Comparison of ENCODE assay signal across 26 cellular contexts in genomic region chr5:49953-50544, GRCh38. TPM values are rescaled to one million over a fixed set of nuclear protein-coding genes. Genes with fewer than 3 reads are reported as not detected.
DNase-seq lines count a peak whose midpoint lies in the region; ATAC-seq, FAIRE-seq and TF ChIP-seq lines count a peak whose summit lies in the region.
"Had no signal": no experiment of that assay in that cellular context is flagged by ENCODE, and none has a peak within 500 bp of the region (broad histone marks: within the 10 kb centered on the region; RNA-seq: fewer than 3 reads in every experiment).

No MANE protein-coding gene starts in this region.

- H3K79me2 ChIP-seq in GM23338 (replicated peaks; ENCODE audit: insufficient read depth) (no peaks in the 10 kb centered on the region), K562 (ENCODE audit: control insufficient read depth, insufficient read depth, low read length) (no peaks in the 10 kb centered on the region)

- H3K4me3 ChIP-seq in GM23338: peak overlapping the region; percentile 66; the same call in 1 of the 2 replicates
- H3K4me3 ChIP-seq in K562: no peak overlapping the region
- H3K4me3 ChIP-seq: A549; BLaER1 treated with 17β-estradiol and CSF1 and Interleukin-3, amounts not matched to agents 10 nM and 100 nM; GM23248; HAP-1 had no signal

- H3K9ac ChIP-seq in ES-I3 (ENCODE audit: low read depth, low read length): peak overlapping the region; percentile 72; the same call in 1 of the 2 replicates
- H3K9ac ChIP-seq in K562 (ENCODE audit: insufficient read depth in 1 of 2, low read depth in 2 of 2, low read length in 2 of 2): no peak overlapping the region
- H3K9ac ChIP-seq: BLaER1 treated with 17β-estradiol and CSF1 and Interleukin-3, amounts not matched to agents 10 nM and 100 nM; GM23248 had no signal

- H3K4me1 ChIP-seq in ES-I3 (ENCODE audit: insufficient read depth, low read length): no peaks in the 10 kb centered on the region; the same call in 1 of the 2 replicates
- peaks cover 19% of the 10 kb centered on the region; the same call in 1 of the 2 replicates for H3K4me1 ChIP-seq in GM23338 (ENCODE audit: insufficient read depth)
- H3K4me1 ChIP-seq in K562 (replicated peaks in 1 of 2; ENCODE audit: control insufficient read depth in 2 of 2, insufficient read depth in 2 of 2, low read length in 2 of 2): peaks cover 0 to 23% of the 10 kb centered on the region in 2 experiments; a peak in 2 of 5 replicates
- H3K4me1 ChIP-seq: BE2C had no signal

- POLR2A ChIA-PET in K562 (lab: Yijun Ruan, JAX): no interaction called here

- H3K9me1 ChIP-seq in K562 (ENCODE audit: control insufficient read depth, insufficient read depth, low read length): no peaks in the 10 kb centered on the region

- BruUV-seq in K562 (replicated peaks; lab: Mats Ljungman, UMichigan): no TSS peak

- H3K4me3 Mint-ChIP-seq in GM23338 (no peak overlapping the region), nephron progenitor cell (no peak overlapping the region), osteocyte (ENCODE audit: unreplicated experiment) (no peak overlapping the region)
- H3K4me3 Mint-ChIP-seq: CD14-positive monocyte; CD4-positive, alpha-beta T cell; CD8-positive, alpha-beta memory T cell had no signal

- H3K9me2 ChIP-seq in GM23338 (ENCODE audit: insufficient read depth): no peaks in the 10 kb centered on the region

- CTCF ChIA-PET in K562 (lab: Yijun Ruan, JAX; ENCODE audit: low intra/inter-chr PET ratio): no interaction called here

- H3K27ac ChIP-seq in GM23338 (ENCODE audit: low read depth) (no peak overlapping the region), K562 (ENCODE audit: extremely low read depth, low read depth, low read length) (no peak overlapping the region)
- H3K27ac ChIP-seq: A549; BLaER1 treated with 17β-estradiol and CSF1 and Interleukin-3, amounts not matched to agents 10 nM and 100 nM; GM23248 had no signal

- H3K27me3 ChIP-seq in GM23338 (ENCODE audit: insufficient read depth): peaks cover 89% of the 10 kb centered on the region
- peaks cover 11 to 22% of the 10 kb centered on the region in 2 experiments for H3K27me3 ChIP-seq in K562 (ENCODE audit: control insufficient read depth in 2 of 2, insufficient read depth in 2 of 2, low read length in 2 of 2)

- H3K36me3 ChIP-seq in ES-I3 (ENCODE audit: insufficient read depth, low read length): no peaks in the 10 kb centered on the region
- no peaks in the 10 kb centered on the region for H3K36me3 ChIP-seq in GM23338 (ENCODE audit: insufficient read depth)
- no peaks in the 10 kb centered on the region for H3K36me3 ChIP-seq in K562 (ENCODE audit: control insufficient read depth, insufficient read depth, low read length)
- H3K36me3 ChIP-seq: BE2C; BLaER1 treated with 17β-estradiol and CSF1 and Interleukin-3, amounts not matched to agents 10 nM and 100 nM; HAP-1 had no signal

- peaks cover 6% of the 10 kb centered on the region for H4K20me1 ChIP-seq in GM23338 (replicated peaks; ENCODE audit: insufficient read depth)
- H4K20me1 ChIP-seq in K562 (replicated peaks; ENCODE audit: control insufficient read depth, insufficient read depth, low read length): 0 out of 2 replicates have a peak, but pooled peaks cover 5% of the 10 kb centered on the region

- H3K27me3 Mint-ChIP-seq in GM23338 (ENCODE audit: insufficient read depth, low read depth, poor library complexity): peaks cover 31% of the 10 kb centered on the region
- H3K27me3 Mint-ChIP-seq in nephron progenitor cell (ENCODE audit: low read depth, poor library complexity): peaks cover 98% of the 10 kb centered on the region
- peaks cover 24% of the 10 kb centered on the region for H3K27me3 Mint-ChIP-seq in osteocyte (ENCODE audit: unreplicated experiment)

- no peak for FAIRE-seq in K562 (lab: Jason Lieb, UNC)
- FAIRE-seq: A549, D721Med, GM12892, GM19239, H54 had no signal

- H3K9me3 Mint-ChIP-seq in GM23338 (no peaks in the 10 kb centered on the region; the same call in 2 of the 3 replicates), nephron progenitor cell (peaks cover 4% of the 10 kb centered on the region), osteocyte (ENCODE audit: unreplicated experiment) (no peaks in the 10 kb centered on the region)

- no peaks in the 10 kb centered on the region for H3K9me3 ChIP-seq in ES-I3 (ENCODE audit: control insufficient read depth, insufficient read depth, low read length)
- H3K9me3 ChIP-seq in K562 (replicated peaks; ENCODE audit: control insufficient read depth, insufficient read depth, low read depth, low read length): no peaks in the 10 kb centered on the region
- H3K9me3 ChIP-seq: A549, BE2C, HAP-1 had no signal

- H3K27ac Mint-ChIP-seq in GM23338 (no peak overlapping the region), nephron progenitor cell (peak overlapping the region; percentile 78), osteocyte (ENCODE audit: unreplicated experiment) (no peak overlapping the region)
- H3K27ac Mint-ChIP-seq: CD14-positive monocyte; CD4-positive, alpha-beta T cell; CD8-positive, alpha-beta memory T cell had no signal

- H2AFZ ChIP-seq in GM23338 (no peak overlapping the region), K562 (ENCODE audit: low read depth, low read length) (no peak overlapping the region)
- H2AFZ ChIP-seq: GM23248 had no signal

- H3K4me1 Mint-ChIP-seq in GM23338 (peaks cover 10% of the 10 kb centered on the region), nephron progenitor cell (no peaks in the 10 kb centered on the region), osteocyte (ENCODE audit: unreplicated experiment) (peaks cover 2% of the 10 kb centered on the region)
- H3K4me1 Mint-ChIP-seq: CD14-positive monocyte; CD8-positive, alpha-beta memory T cell had no signal

- peaks cover 4% of the 10 kb centered on the region for H3F3A ChIP-seq in GM23338 (replicated peaks; ENCODE audit: low read depth)

- TF ChIP-seq CTCF in GM23338 (conservative IDR thresholded peaks at IDR 0.05; ENCODE audit: low read depth in 2 of 2) (no peak), K562 (IDR thresholded peaks at IDR 0.05 in 2 of 3, conservative IDR thresholded peaks at IDR 0.05 in 1 of 3; ENCODE audit: insufficient read depth in 2 of 3, low read depth in 1 of 3, low read length in 3 of 3) (no peak), nephron progenitor cell (IDR thresholded peaks at IDR 0.05) (no peak), osteocyte (IDR thresholded peaks at IDR 0.05) (no peak)

- ATAC-seq in GM23338: no peak
- no peak for ATAC-seq in K562
- ATAC-seq: A549 had no signal

- H3K4me2 ChIP-seq in GM23338 (peak overlapping the region; percentile 85; the same call in 1 of the 2 replicates), K562 (ENCODE audit: insufficient read depth, low read length) (no peak overlapping the region)
- H3K4me2 ChIP-seq: A549; BLaER1 treated with 17β-estradiol and CSF1 and Interleukin-3, amounts not matched to agents 10 nM and 100 nM had no signal

- in situ Hi-C loops in K562 (cut with MboI): no loop called here

- 20% methylated on average over 8 of the region's 8 CpGs for WGBS in K562 (ENCODE audit: insufficient coverage, low coverage, missing lambda C conversion rate)

- TF ChIP-seq POLR2A in K562 (conservative IDR thresholded peaks at IDR 0.05): no peak

- TF ChIP-seq EP300 in K562 (IDR thresholded peaks at IDR 0.05; ENCODE audit: low read length): no peak

- TF ChIP-seq RAD21 in K562 (CRISPR knock-in tag; conservative IDR thresholded peaks at IDR 0.05 in 1 of 2, IDR thresholded peaks at IDR 0.05 in 1 of 2): no peak

- H3K36me3 Mint-ChIP-seq in GM23338 (ENCODE audit: low read depth): no peaks in the 10 kb centered on the region
- no peaks in the 10 kb centered on the region for H3K36me3 Mint-ChIP-seq in nephron progenitor cell (ENCODE audit: low read depth)
- no peaks in the 10 kb centered on the region for H3K36me3 Mint-ChIP-seq in osteocyte (ENCODE audit: unreplicated experiment)
- H3K36me3 Mint-ChIP-seq: CD8-positive, alpha-beta memory T cell had no signal

- no peak for DNase-seq in GM23338 (ENCODE audit: low spot score)
- no peak for DNase-seq in K562 (ENCODE audit: extremely low read depth in 1 of 4, low spot score in 3 of 4)
- no peak for DNase-seq in nephron progenitor cell
- DNase-seq in osteocyte (ENCODE audit: extremely low spot score, unreplicated experiment): no peak
- no peak for DNase-seq in T1000 (lab: John Stamatoyannopoulos, UW)
- DNase-seq in NCI-H2029 (lab: John Stamatoyannopoulos, UW): no peak
- DNase-seq: 8988T; ACHN; AML-193; BE2C; CD4-positive, alpha-beta T cell; CD8-positive, alpha-beta memory T cell; DMS 273 treated with DMSO at 0.1 percent for 48 hours; DMS79; EL; GF-D8; GM23248 had no signal

- intact Hi-C loops in K562 (cut with micrococcal nuclease): no loop called here

TF ChIP-seq in GM23338, 12 proteins besides CTCF, POLR2A, EP300 and RAD21 (continues in another document):
- TF ChIP-seq JUNB (IDR thresholded peaks at IDR 0.05; ENCODE audit: unreplicated experiment) (no peak), NANOG (IDR thresholded peaks at IDR 0.05; ENCODE audit: borderline replicate concordance) (no peak), ZNF114 (CRISPR knock-in tag; IDR thresholded peaks at IDR 0.05) (no peak)

TF ChIP-seq in K562, 482 proteins besides CTCF, POLR2A, EP300 and RAD21 (continues in another document):
- TF ChIP-seq, protein P1, sequence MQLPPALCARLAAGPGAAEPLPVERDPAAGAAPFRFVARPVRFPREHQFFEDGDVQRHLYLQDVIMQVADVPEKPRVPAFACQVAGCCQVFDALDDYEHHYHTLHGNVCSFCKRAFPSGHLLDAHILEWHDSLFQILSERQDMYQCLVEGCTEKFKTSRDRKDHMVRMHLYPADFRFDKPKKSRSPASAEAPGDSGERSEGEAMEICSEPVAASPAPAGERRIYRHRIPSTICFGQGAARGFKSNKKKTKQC (CRISPR knock-in tag; IDR thresholded peaks at IDR 0.05): no peak

RNA-seq across cellular contexts. Expression of gene PLEKHG4B, which starts 41.9 kb away (rescaled TPM):
- total RNA-seq in GM23338 (2014; rRNA removed; shearing (Covaris generic)): 43.7 and 54.8 TPM in 2 replicates
- polyA plus RNA-seq in GM23338 (2016; fragmentation: Nextera tagmentation; extraction: Ambion mirVana) (33.5 and 34.2 TPM in 2 replicates), K562 (2011; rRNA removed) (not detected in 2 replicates), K562 (2014; fragmentation: Illumina TruSeq; extraction: Trizol) (not detected in 2 replicates), K562 (2014; fragmentation: Nextera tagmentation; extraction: Ambion mirVana) (not detected), K562 (2014; rRNA removed) (not detected in 2 replicates)
- total RNA-seq in K562 (2011; cell fraction: chromatin; rRNA removed; ENCODE audit: low replicate concordance): not detected in 2 replicates
- total RNA-seq in K562 (2011; cell fraction: nucleolus; rRNA removed): not detected in 2 replicates
- not detected in 2 replicates for total RNA-seq in K562 (2011; cell fraction: nucleoplasm; rRNA removed)
- total RNA-seq in K562 (2014; rRNA removed) (not detected in 2 replicates), K562 (2014; rRNA removed; fragmentation: Illumina TruSeq; extraction: Trizol) (not detected in 2 replicates), K562 (2015; rRNA removed; fragmentation: Illumina TruSeq; extraction: Trizol) (not detected in 2 replicates), K562 (2021) (0.02 and 0.04 TPM in 2 replicates), osteocyte (3.8 and 4.5 TPM in 2 replicates)
- not detected in 2 replicates for polyA plus RNA-seq in K562 (2011; cell fraction: cytosol; rRNA removed)
- not detected in 2 replicates for polyA plus RNA-seq in K562 (2011; cell fraction: nucleus; rRNA removed)
- 0.01 TPM in 2 replicates for polyA plus RNA-seq in K562 (2012)
- not detected in 2 replicates for polyA minus RNA-seq in K562 (2011; rRNA and poly(A)+ RNA removed)
- polyA minus RNA-seq in K562 (2011; cell fraction: cytosol; rRNA and poly(A)+ RNA removed): not detected in 2 replicates
- not detected in 2 replicates for polyA minus RNA-seq in K562 (2011; cell fraction: nucleus; rRNA and poly(A)+ RNA removed)
- total RNA-seq: CD8-positive, alpha-beta memory T cell; GM23248 had no signal
- polyA plus RNA-seq: CD14-positive monocyte; CD8-positive, alpha-beta memory T cell; GM23248 had no signal
